8 cellular contexts compared by ENCODE assay signal in genomic region chr6:21953831-21954801, GRCh38.
DNase-seq lines count a peak whose midpoint lies in the region; ATAC-seq and TF ChIP-seq lines count a peak whose summit lies in the region.

No MANE protein-coding gene starts in this region.

- no peak overlapping the region for H3K4me3 Mint-ChIP-seq in activated T-helper 2 cell treated with anti-CD3 and anti-CD28 coated beads, Interferon-gamma antibody, Interleukin-2, Interleukin-4, amounts not matched to agents 10 μg/mL and 5 μg/mL and 100 μg/mL, durations not matched to agents 14 hours and 24 hours and 36 hours (ENCODE audit: low read depth)

- H3K4me1 Mint-ChIP-seq in activated T-helper 2 cell treated with anti-CD3 and anti-CD28 coated beads, Interferon-gamma antibody, Interleukin-2, Interleukin-4, amounts not matched to agents 10 μg/mL and 5 μg/mL and 100 μg/mL, durations not matched to agents 14 hours and 24 hours and 36 hours (ENCODE audit: low read depth): peaks cover 26% of the 10 kb centered on the region

- no peak for TF ChIP-seq RAD21 in liver (IDR thresholded peaks at IDR 0.05)

- no peaks in the 10 kb centered on the region for H4K20me1 ChIP-seq in BLaER1

- H3K9me3 Mint-ChIP-seq in activated T-helper 2 cell treated with anti-CD3 and anti-CD28 coated beads, Interferon-gamma antibody, Interleukin-2, Interleukin-4, amounts not matched to agents 10 μg/mL and 5 μg/mL and 100 μg/mL, durations not matched to agents 14 hours and 24 hours and 36 hours: no peaks in the 10 kb centered on the region

- H3K27me3 Mint-ChIP-seq in activated T-helper 2 cell treated with anti-CD3 and anti-CD28 coated beads, Interferon-gamma antibody, Interleukin-2, Interleukin-4, amounts not matched to agents 10 μg/mL and 5 μg/mL and 100 μg/mL, durations not matched to agents 14 hours and 24 hours and 36 hours (ENCODE audit: low read depth): no peaks in the 10 kb centered on the region

- H3K27ac ChIP-seq in BLaER1 (peak overlapping the region; percentile 35; the same call in 1 of the 2 replicates), liver (ENCODE audit: low read depth in 1 of 2, low read length in 2 of 2) (no peak overlapping the region), gastrocnemius medialis (peak overlapping the region in 1 of 4 donors; percentile 20)

- WGBS in liver: 66% methylated on average over 10 of the region's 10 CpGs

- no peaks in the 10 kb centered on the region for H3K36me3 Mint-ChIP-seq in activated T-helper 2 cell treated with anti-CD3 and anti-CD28 coated beads, Interferon-gamma antibody, Interleukin-2, Interleukin-4, amounts not matched to agents 10 μg/mL and 5 μg/mL and 100 μg/mL, durations not matched to agents 14 hours and 24 hours and 36 hours (ENCODE audit: low read depth)

- intact Hi-C loops in activated T-helper 2 cell treated with anti-CD3 and anti-CD28 coated beads, Interferon-gamma antibody, Interleukin-2, Interleukin-4, amounts not matched to agents 10 μg/mL and 5 μg/mL and 100 μg/mL, durations not matched to agents 14 hours and 24 hours and 36 hours (cut with micrococcal nuclease): loop anchor here (5.0 kb wide), 1 partner anchor 38 kb away; no protein-coding TSS in a partner anchor
- intact Hi-C loops in gastrocnemius medialis (cut with DNase I; ENCODE audit: low total_unique reads): no loop called here

- H3K4me3 ChIP-seq in BLaER1 (no peak overlapping the region), liver (ENCODE audit: low read depth in 1 of 3, low read length in 3 of 3) (no peak overlapping the region), gastrocnemius medialis (no peak overlapping the region)
- no peak overlapping the region for H3K4me3 ChIP-seq in Jurkat, Clone E6-1 (ENCODE audit: low read length)

- H3K36me3 ChIP-seq in BLaER1 (no peaks in the 10 kb centered on the region), liver (ENCODE audit: control insufficient read depth in 4 of 4, insufficient read depth in 3 of 4, low read depth in 1 of 4, low read length in 3 of 4) (no peaks in the 10 kb centered on the region), gastrocnemius medialis (no peaks in the 10 kb centered on the region)

- H3K4me2 ChIP-seq in BLaER1: peak overlapping the region; percentile 55

- H3K9ac ChIP-seq in BLaER1 (no peak overlapping the region), liver (ENCODE audit: low read depth in 1 of 2, low read length in 2 of 2) (no peak overlapping the region)

- H3K4me1 ChIP-seq in BLaER1 (peaks cover 38% of the 10 kb centered on the region), liver (ENCODE audit: control insufficient read depth in 4 of 4, insufficient read depth in 4 of 4, low read length in 3 of 4) (peaks cover 0 to 4% (median 2%) of the 10 kb centered on the region in 4 donors), gastrocnemius medialis (peaks cover 13 to 19% of the 10 kb centered on the region in 2 donors)

- no peak for ATAC-seq in gastrocnemius medialis

- no peak for TF ChIP-seq POLR2A in gastrocnemius medialis (IDR thresholded peaks at IDR 0.05)

- peak; percentile 93 for DNase-seq in Jurkat, Clone E6-1 (ENCODE audit: low read depth, low spot score)
- no peak for DNase-seq in activated T-helper 2 cell treated with anti-CD3 and anti-CD28 coated beads, Interferon-gamma antibody, Interleukin-2, Interleukin-4, amounts not matched to agents 10 μg/mL and 5 μg/mL and 100 μg/mL, durations not matched to agents 14 hours and 24 hours and 36 hours (ENCODE audit: low spot score)
- DNase-seq in AML-193 (lab: John Stamatoyannopoulos, UW) (no peak), gastrocnemius medialis (no peak)
- no peak for DNase-seq in NK-92 treated with Interleukin-12 subunit alpha and Interleukin-12 subunit beta, amount 100 ng/mL, for 24 hours (lab: John Stamatoyannopoulos, UW)
- DNase-seq in activated CD8-positive, alpha-beta memory T cell treated with anti-CD3 and anti-CD28 coated beads for 24 hours: no peak

- H3K9me3 ChIP-seq in BLaER1 (no peaks in the 10 kb centered on the region), liver (ENCODE audit: control insufficient read depth in 4 of 4, low read length in 3 of 4) (no peaks in the 10 kb centered on the region), gastrocnemius medialis (no peaks in the 10 kb centered on the region)

- H3K27me3 ChIP-seq in BLaER1: no peaks in the 10 kb centered on the region
- no peaks in the 10 kb centered on the region for H3K27me3 ChIP-seq in liver (ENCODE audit: control insufficient read depth in 4 of 4, insufficient read depth in 4 of 4, low read length in 3 of 4)
- no peaks in the 10 kb centered on the region for H3K27me3 ChIP-seq in gastrocnemius medialis

- peak overlapping the region; percentile 12 for H3K27ac Mint-ChIP-seq in activated T-helper 2 cell treated with anti-CD3 and anti-CD28 coated beads, Interferon-gamma antibody, Interleukin-2, Interleukin-4, amounts not matched to agents 10 μg/mL and 5 μg/mL and 100 μg/mL, durations not matched to agents 14 hours and 24 hours and 36 hours

- in situ Hi-C loops in gastrocnemius medialis (cut with MboI; ENCODE audit: low sequenced_read_pairs in 4 of 4): no loop called here

- TF ChIP-seq CTCF in liver (IDR thresholded peaks at IDR 0.05; ENCODE audit: low read depth, low read length, missing input control) (no peak), gastrocnemius medialis (IDR thresholded peaks at IDR 0.05 in 4 of 5, conservative IDR thresholded peaks at IDR 0.05 in 1 of 5) (no peak)

TF ChIP-seq in liver, 16 proteins besides CTCF, POLR2A, EP300 and RAD21:
- TF ChIP-seq MAX (IDR thresholded peaks at IDR 0.05): no peak
- TF ChIP-seq NR2F2 (IDR thresholded peaks at IDR 0.05): peak; percentile 78
- no peak for TF ChIP-seq HNF4A (conservative IDR thresholded peaks at IDR 0.05)
- no peak for TF ChIP-seq YY1 (IDR thresholded peaks at IDR 0.05)
TF ChIP-seq in liver: peak in this region for 1.
